In the genomic region with DNA sequence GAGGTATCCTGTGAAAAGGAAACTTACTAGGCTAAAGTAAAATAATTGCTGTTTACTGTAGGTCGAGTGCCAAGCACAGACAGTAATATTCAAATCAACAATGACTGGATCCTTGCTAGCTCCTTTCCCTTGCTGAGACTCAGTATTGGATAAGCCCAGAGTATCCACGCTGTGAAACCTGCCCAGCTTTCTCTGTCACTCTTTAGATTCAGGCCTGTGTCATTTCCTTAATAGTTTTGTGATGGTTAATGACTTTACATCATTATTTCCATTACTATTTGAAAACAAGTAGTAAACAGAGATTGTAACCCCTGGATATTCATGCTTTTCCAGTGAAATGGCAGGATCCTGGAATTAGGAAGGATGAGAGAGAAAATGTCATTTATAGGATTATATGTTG, we compare ENCODE assay signal across 1 cellular context.
TF ChIP-seq lines count a peak whose summit lies in the region.

No MANE protein-coding gene starts in this region.

TF ChIP-seq in GM12891, 5 proteins besides CTCF, POLR2A, EP300 and RAD21:
- TF ChIP-seq POLR2AphosphoS5 (IDR thresholded peaks at IDR 0.05; ENCODE audit: low read depth, low read length) (no peak), SPI1 (IDR thresholded peaks at IDR 0.05; ENCODE audit: low read depth, low read length) (no peak), TAF1 (IDR thresholded peaks at IDR 0.05; ENCODE audit: low read depth, low read length) (no peak), POU2F2 (IDR thresholded peaks at IDR 0.05; ENCODE audit: low read depth, low read length) (no peak), PAX5 (IDR thresholded peaks at IDR 0.05; ENCODE audit: insufficient read depth, low read length, severe bottlenecking) (no peak)
